ENCODE assay signal across 12 cellular contexts in the genomic region with DNA sequence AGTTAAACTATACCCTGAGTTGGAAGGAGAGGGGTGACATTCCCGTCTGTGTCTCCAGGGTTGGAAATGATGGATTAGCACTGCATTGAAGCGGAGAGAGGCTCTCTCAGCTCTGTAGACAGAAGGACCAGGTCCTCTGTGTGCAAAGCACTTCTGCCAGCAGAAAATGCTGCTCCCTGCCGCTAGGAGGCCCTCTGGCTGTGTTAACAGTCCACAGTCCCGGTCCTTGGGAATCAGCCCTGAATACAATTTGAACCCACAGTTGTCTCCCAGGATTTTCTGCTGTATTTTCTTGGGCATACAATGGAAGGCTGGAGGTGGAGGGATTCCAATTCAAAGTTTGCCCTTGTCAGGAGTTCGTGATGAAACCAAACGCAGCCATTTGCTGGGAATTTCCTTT.
DNase-seq lines count a peak whose midpoint lies in the region; ATAC-seq and TF ChIP-seq lines count a peak whose summit lies in the region.
"Had no signal": no experiment of that assay in that cellular context is flagged by ENCODE, and none has a peak within 500 bp of the region (broad histone marks: within the 10 kb centered on the region; RNA-seq: fewer than 3 reads in every experiment).

No MANE protein-coding gene starts in this region.

- H3K4me3 ChIP-seq in MG63 (no peak overlapping the region), endodermal cell (ENCODE audit: low read length) (no peak overlapping the region), psoas muscle (no peak overlapping the region), foreskin fibroblast (ENCODE audit: low read depth in 1 of 2, low read length in 2 of 2) (no peak overlapping the region)
- H3K4me3 ChIP-seq: gastrocnemius medialis had no signal

- peak; percentile 15 for DNase-seq in activated CD4-positive, alpha-beta T cell treated with anti-CD3 and anti-CD28 coated beads, Interleukin-2, amount 10 ng/mL, durations not matched to agents 7 days and 5 days
- no peak for DNase-seq in activated CD4-positive, alpha-beta T cell treated with anti-CD3 and anti-CD28 coated beads for 4 hours
- DNase-seq in MG63 (peak; percentile 26), endodermal cell (peak; percentile 85), psoas muscle (no peak), NCI-H526 treated with DMSO at 0.1 percent for 48 hours (lab: John Stamatoyannopoulos, UW) (no peak), foreskin fibroblast (no peak)
- DNase-seq: gastrocnemius medialis, IMR-90, PC-3 had no signal

- POLR2A ChIA-PET in activated CD4-positive, alpha-beta T cell treated with anti-CD3 and anti-CD28 coated beads, Interleukin-2, amount 10 ng/mL, durations not matched to agents 7 days and 5 days (lab: Charles Lee): no interaction called here

- no peaks in the 10 kb centered on the region for H3K4me1 ChIP-seq in endodermal cell (ENCODE audit: control insufficient read depth, insufficient read depth, low read length)
- peaks cover 13% of the 10 kb centered on the region for H3K4me1 ChIP-seq in psoas muscle

- H3K27me3 Mint-ChIP-seq in activated CD4-positive, alpha-beta T cell treated with anti-CD3 and anti-CD28 coated beads, Interleukin-2, amount 10 ng/mL, durations not matched to agents 7 days and 5 days: peaks cover 5% of the 10 kb centered on the region
- peaks cover 30% of the 10 kb centered on the region for H3K27me3 Mint-ChIP-seq in endodermal cell (ENCODE audit: insufficient read depth)

- ATAC-seq in psoas muscle (no peak), HG03159 (IDR thresholded peaks at IDR 0.05; ENCODE audit: unreplicated experiment) (no peak)
- ATAC-seq: gastrocnemius medialis, PC-3 had no signal

- CTCF ChIA-PET in activated CD4-positive, alpha-beta T cell treated with anti-CD3 and anti-CD28 coated beads, Interleukin-2, amount 10 ng/mL, durations not matched to agents 7 days and 5 days (lab: Charles Lee): no interaction called here

- 34 to 44% methylated on average over 5 to 6 of the region's 6 CpGs for WGBS in endodermal cell (ENCODE audit: insufficient coverage in 1 of 2, insufficient read length in 1 of 2), 2 experiments
- 21 to 28% (median 24%) methylated on average over 6 of the region's 6 CpGs for WGBS in psoas muscle, 3 donors

- H3K36me3 ChIP-seq in MG63 (no peaks in the 10 kb centered on the region), endodermal cell (ENCODE audit: control insufficient read depth, insufficient read depth, low read length) (no peaks in the 10 kb centered on the region), psoas muscle (ENCODE audit: insufficient read depth in 1 of 2, low read depth in 1 of 2) (no peaks in the 10 kb centered on the region)
- H3K36me3 ChIP-seq: gastrocnemius medialis had no signal

- H3K9me3 ChIP-seq in MG63 (no peaks in the 10 kb centered on the region), endodermal cell (ENCODE audit: control insufficient read depth, low read length) (no peaks in the 10 kb centered on the region), psoas muscle (no peaks in the 10 kb centered on the region)
- H3K9me3 ChIP-seq: gastrocnemius medialis had no signal

- H3K27ac Mint-ChIP-seq in activated CD4-positive, alpha-beta T cell treated with anti-CD3 and anti-CD28 coated beads, Interleukin-2, amount 10 ng/mL, durations not matched to agents 7 days and 5 days: no peak overlapping the region
- H3K27ac Mint-ChIP-seq in endodermal cell: no peak overlapping the region

- H3K36me3 Mint-ChIP-seq in activated CD4-positive, alpha-beta T cell treated with anti-CD3 and anti-CD28 coated beads, Interleukin-2, amount 10 ng/mL, durations not matched to agents 7 days and 5 days (ENCODE audit: low read depth): no peaks in the 10 kb centered on the region
- no peaks in the 10 kb centered on the region for H3K36me3 Mint-ChIP-seq in endodermal cell (ENCODE audit: low read depth)

- TF ChIP-seq CTCF in endodermal cell (conservative IDR thresholded peaks at IDR 0.05) (peak; percentile 93), psoas muscle (IDR thresholded peaks at IDR 0.05) (peak; percentile 14), foreskin fibroblast (IDR thresholded peaks at IDR 0.05; ENCODE audit: low read depth, low read length) (no peak)

- H3K4me3 Mint-ChIP-seq in activated CD4-positive, alpha-beta T cell treated with anti-CD3 and anti-CD28 coated beads, Interleukin-2, amount 10 ng/mL, durations not matched to agents 7 days and 5 days: no peak overlapping the region
- no peak overlapping the region for H3K4me3 Mint-ChIP-seq in endodermal cell
- H3K4me3 Mint-ChIP-seq: central memory CD8-positive, alpha-beta T cell had no signal

- H3K9ac ChIP-seq in endodermal cell (ENCODE audit: extremely low read depth, low read length, poor library complexity, severe bottlenecking): no peak overlapping the region

- intact Hi-C loops in psoas muscle (cut with DNase I): no loop called here

- H3K27me3 ChIP-seq in MG63: no peaks in the 10 kb centered on the region
- no peaks in the 10 kb centered on the region for H3K27me3 ChIP-seq in endodermal cell (ENCODE audit: control insufficient read depth, insufficient read depth, low read length, poor library complexity, severe bottlenecking)
- H3K27me3 ChIP-seq in psoas muscle (ENCODE audit: insufficient read depth in 3 of 3, low read length in 2 of 3): no peaks in the 10 kb centered on the region
- H3K27me3 ChIP-seq: gastrocnemius medialis had no signal

- H3K4me1 Mint-ChIP-seq in activated CD4-positive, alpha-beta T cell treated with anti-CD3 and anti-CD28 coated beads, Interleukin-2, amount 10 ng/mL, durations not matched to agents 7 days and 5 days: no peaks in the 10 kb centered on the region
- H3K4me1 Mint-ChIP-seq in endodermal cell: no peaks in the 10 kb centered on the region
- H3K4me1 Mint-ChIP-seq: central memory CD8-positive, alpha-beta T cell had no signal

- no peaks in the 10 kb centered on the region for H3K9me3 Mint-ChIP-seq in activated CD4-positive, alpha-beta T cell treated with anti-CD3 and anti-CD28 coated beads, Interleukin-2, amount 10 ng/mL, durations not matched to agents 7 days and 5 days
- H3K9me3 Mint-ChIP-seq in endodermal cell: no peaks in the 10 kb centered on the region

- H3K27ac ChIP-seq in endodermal cell (ENCODE audit: low read depth, low read length) (no peak overlapping the region), psoas muscle (no peak overlapping the region)
- H3K27ac ChIP-seq: gastrocnemius medialis had no signal

Comparison
In these comparisons a context has a peak if more than half of its experiments do, and no peak if none do; other contexts are left out.
1. DNase-seq: peak in activated CD4-positive, alpha-beta T cell treated with anti-CD3 and anti-CD28 coated beads, Interleukin-2, amount 10 ng/mL, durations not matched to agents 7 days and 5 days (single experiment), MG63 (single experiment) and endodermal cell (single experiment); none in activated CD4-positive, alpha-beta T cell treated with anti-CD3 and anti-CD28 coated beads for 4 hours (0 of 2), psoas muscle (0 of 2), NCI-H526 treated with DMSO at 0.1 percent for 48 hours (single experiment) and foreskin fibroblast (0 of 2).